In genomic region chr4:53935780-53936179, GRCh38 we compare ENCODE assay signal across 25 cellular contexts.
DNase-seq lines count a peak whose midpoint lies in the region; ATAC-seq and TF ChIP-seq lines count a peak whose summit lies in the region.
"Had no signal": no experiment of that assay in that cellular context is flagged by ENCODE, and none has a peak within 500 bp of the region (broad histone marks: within the 10 kb centered on the region; RNA-seq: fewer than 3 reads in every experiment).

No MANE protein-coding gene starts in this region.

- peak; percentile 43 for ATAC-seq in esophagus mucosa
- ATAC-seq in omental fat pad (ENCODE audit: low FRiP score), result peak; percentile 58
- no peak for ATAC-seq in HG02642 (IDR thresholded peaks at IDR 0.05; ENCODE audit: poor library complexity, unreplicated experiment)
- no peak for ATAC-seq in GM21619 (IDR thresholded peaks at IDR 0.05; ENCODE audit: unreplicated experiment)
- ATAC-seq: activated CD4-positive, alpha-beta T cell treated with anti-CD3 and anti-CD28 coated beads for 36 hours; activated T-cell treated with anti-CD3 and anti-CD28 coated beads, Interleukin-2, amount 50 U/mL, for 4 hours; effector memory CD8-positive, alpha-beta T cell; GM12878; HCT116; stimulated activated effector memory CD8-positive, alpha-beta T cell treated with anti-CD3 and anti-CD28 coated beads, Interleukin-12 subunit alpha, Interleukin-12 subunit beta, amount 100 ng/mL, for 72 hours had no signal

- TF ChIP-seq CTCF in omental fat pad (IDR thresholded peaks at IDR 0.05), result no peak

- H3K4me1 ChIP-seq in adipocyte (ENCODE audit: control insufficient read depth, insufficient read depth, low read length), result peaks cover 23% of the 10 kb centered on the region
- H3K4me1 ChIP-seq: left ventricle myocardium inferior, testis had no signal

- DNase-seq in AG20443 (ENCODE audit: low spot score), result peak; percentile 46
- DNase-seq in adipocyte (ENCODE audit: low read depth), result peak; percentile 85
- DNase-seq in omental fat pad (ENCODE audit: low spot score), result no peak
- DNase-seq in cardiac septum (ENCODE audit: low spot score), result no peak
- DNase-seq in NCI-H1092 treated with DMSO at 0.1 percent for 48 hours (lab: John Stamatoyannopoulos, UW), result no peak
- DNase-seq: activated CD4-positive, alpha-beta T cell treated with anti-CD3 and anti-CD28 coated beads for 36 hours; activated CD8-positive, alpha-beta memory T cell treated with anti-CD3 and anti-CD28 coated beads for 24 hours; activated naive CD4-positive, alpha-beta T cell treated with anti-CD3 and anti-CD28 coated beads, Interleukin-2, amount 10 ng/mL, durations not matched to agents 7 days and 5 days; activated T-cell treated with anti-CD3 and anti-CD28 coated beads, Interleukin-2, amount 50 U/mL, for 4 hours; aorta; DMS53; effector memory CD8-positive, alpha-beta T cell; esophagus squamous epithelium; left ventricle myocardium inferior; NCI-H1092; NCI-H2081; OCI-M1; testis had no signal

- no peaks in the 10 kb centered on the region for H3K27me3 ChIP-seq in adipocyte (replicated peaks; ENCODE audit: control insufficient read depth, insufficient read depth, low read length)
- H3K27me3 ChIP-seq: testis had no signal

- intact Hi-C loops in cardiac septum (cut with DNase I), result no loop called here

- no peak overlapping the region for H3K4me3 ChIP-seq in adipocyte (ENCODE audit: low read length)
- H3K4me3 ChIP-seq: esophagus squamous epithelium, GM12878, left ventricle myocardium inferior, testis had no signal

- H3K9me3 ChIP-seq in adipocyte (ENCODE audit: control insufficient read depth, low read length), result peaks cover 5% of the 10 kb centered on the region
- H3K9me3 ChIP-seq: testis had no signal

- no peaks in the 10 kb centered on the region for H3K36me3 ChIP-seq in adipocyte (ENCODE audit: control insufficient read depth, insufficient read depth, low read length, severe bottlenecking)
- H3K36me3 ChIP-seq: esophagus squamous epithelium, left ventricle myocardium inferior had no signal

- H3K9ac ChIP-seq in adipocyte (ENCODE audit: low read length), result no peak overlapping the region
- H3K9ac ChIP-seq: KMS-11 had no signal

Comparison
In these comparisons a context has a peak if more than half of its experiments do, and no peak if none do; other contexts are left out.
1. DNase-seq: peak in AG20443 (single experiment) and adipocyte (single experiment); none in omental fat pad (single experiment), cardiac septum (single experiment) and NCI-H1092 treated with DMSO at 0.1 percent for 48 hours (single experiment).
2. ATAC-seq: peak in esophagus mucosa (single experiment) and omental fat pad (single experiment); none in HG02642 (single experiment) and GM21619 (single experiment).